19 cellular contexts compared by ENCODE assay signal in genomic region chr3:140288575-140288974, GRCh38.
A peak's percentile ranks its signal among the peaks of the same experiment; 100 is the strongest.
DNase-seq lines count a peak whose midpoint lies in the region; TF ChIP-seq lines count a peak whose summit lies in the region.
"Had no signal": no experiment of that assay in that cellular context is flagged by ENCODE, and none has a peak within 500 bp of the region (broad histone marks: within the 10 kb centered on the region; RNA-seq: fewer than 3 reads in every experiment).

No MANE protein-coding gene starts in this region.

- H3K27ac ChIP-seq in A673 (ENCODE audit: low read depth, low read length, poor library complexity, severe bottlenecking) = no peak overlapping the region
- no peak overlapping the region for H3K27ac ChIP-seq in CD8-positive, alpha-beta memory T cell (ENCODE audit: low read depth, low read length)
- H3K27ac ChIP-seq: HL-60 had no signal

- H3K27ac Mint-ChIP-seq in CD8-positive, alpha-beta memory T cell = no peak overlapping the region
- H3K27ac Mint-ChIP-seq: HFFc6 had no signal

- H3K4me3 ChIP-seq in A673 (ENCODE audit: low read depth, low read length, poor library complexity, severe bottlenecking) = no peak overlapping the region
- no peak overlapping the region for H3K4me3 ChIP-seq in choroid plexus epithelial cell (ENCODE audit: low read depth, low read length)
- no peak overlapping the region for H3K4me3 ChIP-seq in CD8-positive, alpha-beta memory T cell (ENCODE audit: low read length)
- H3K4me3 ChIP-seq: K562 had no signal

- no peaks in the 10 kb centered on the region for H3K36me3 Mint-ChIP-seq in CD8-positive, alpha-beta memory T cell

- no peaks in the 10 kb centered on the region for H3K27me3 ChIP-seq in A673 (replicated peaks; ENCODE audit: insufficient read depth, low read depth, low read length, poor library complexity)
- no peaks in the 10 kb centered on the region for H3K27me3 ChIP-seq in CD8-positive, alpha-beta memory T cell (ENCODE audit: insufficient read depth, low read length, poor library complexity, severe bottlenecking)

- POLR2A ChIA-PET in A673 (lab: Charles Lee; ENCODE audit: low non-redundant PET) = no interaction called here
- POLR2A ChIA-PET in CD8-positive, alpha-beta memory T cell (lab: Charles Lee) = no interaction called here

- intact Hi-C loops in A673 (cut with micrococcal nuclease; ENCODE audit: unreplicated experiment) = no loop called here

- no peaks in the 10 kb centered on the region for H3K4me1 Mint-ChIP-seq in CD8-positive, alpha-beta memory T cell

- no peak for TF ChIP-seq CTCF in A673 (conservative IDR thresholded peaks at IDR 0.05; ENCODE audit: low read depth, low read length)
- no peak for TF ChIP-seq CTCF in choroid plexus epithelial cell (conservative IDR thresholded peaks at IDR 0.05; ENCODE audit: low read depth, low read length)

- H3K4me3 Mint-ChIP-seq in CD8-positive, alpha-beta memory T cell = no peak overlapping the region
- H3K4me3 Mint-ChIP-seq: HFFc6 had no signal

- CTCF ChIA-PET in A673 (lab: Charles Lee) = no interaction called here
- CTCF ChIA-PET in CD8-positive, alpha-beta memory T cell (lab: Charles Lee) = no interaction called here

- H3K9me3 Mint-ChIP-seq in CD8-positive, alpha-beta memory T cell = peaks cover 0 to 5% (median 0%) of the 10 kb centered on the region in 5 donors

- H3K9me3 ChIP-seq in A673 (ENCODE audit: low read depth, low read length, poor library complexity, severe bottlenecking) = no peaks in the 10 kb centered on the region
- H3K9me3 ChIP-seq in CD8-positive, alpha-beta memory T cell (ENCODE audit: low read length) = no peaks in the 10 kb centered on the region

- no peaks in the 10 kb centered on the region for H3K36me3 ChIP-seq in A673 (ENCODE audit: insufficient read depth, low read length, poor library complexity, severe bottlenecking)
- H3K36me3 ChIP-seq in CD8-positive, alpha-beta memory T cell (ENCODE audit: insufficient read depth, low read length) = no peaks in the 10 kb centered on the region

- DNase-seq in A673 (ENCODE audit: low spot score) = peak; percentile 37
- peak; percentile 25 for DNase-seq in LHCN-M2 (ENCODE audit: low read depth)
- DNase-seq in choroid plexus epithelial cell (ENCODE audit: low read depth) = peak; percentile 2
- DNase-seq in kidney glomerular epithelial cell (lab: John Stamatoyannopoulos, UW) = peak; percentile 18
- no peak for DNase-seq in NCI-H2196 (lab: John Stamatoyannopoulos, UW; ENCODE audit: unreplicated experiment)
- no peak for DNase-seq in effector CD8-positive, alpha-beta T cell (lab: John Stamatoyannopoulos, UW)
- no peak for DNase-seq in activated naive CD4-positive, alpha-beta T cell (lab: John Stamatoyannopoulos, UW)
- DNase-seq in CD8-positive, alpha-beta memory T cell = no peak
- DNase-seq: AML-193, Calu3, GOT3, HFFc6, NCI-H1092 treated with DMSO at 0.1 percent for 48 hours, NCI-H187, NCI-H446 treated with DMSO at 0.1 percent for 48 hours, NCI-H748 treated with DMSO at 0.1 percent for 48 hours, SHP77 had no signal

- H3K4me1 ChIP-seq in A673 (ENCODE audit: insufficient read depth, low read length, poor library complexity, severe bottlenecking) = no peaks in the 10 kb centered on the region
- no peaks in the 10 kb centered on the region for H3K4me1 ChIP-seq in CD8-positive, alpha-beta memory T cell (ENCODE audit: insufficient read depth, low read length)

- no TSS peak for BruUV-seq in A673 (replicated peaks; lab: Mats Ljungman, UMichigan)

- no peaks in the 10 kb centered on the region for H3K27me3 Mint-ChIP-seq in CD8-positive, alpha-beta memory T cell

Comparison
In these comparisons a context has a peak if more than half of its experiments do, and no peak if none do; other contexts are left out.
1. DNase-seq: peak in A673 (single experiment), LHCN-M2 (single experiment), choroid plexus epithelial cell (single experiment) and kidney glomerular epithelial cell (single experiment); none in NCI-H2196 (single experiment), effector CD8-positive, alpha-beta T cell (single experiment), activated naive CD4-positive, alpha-beta T cell (0 of 4) and CD8-positive, alpha-beta memory T cell (0 of 5).